In genomic region chr20:60512436-60512835, GRCh38 we compare ENCODE assay signal across 13 cellular contexts.
DNase-seq lines count a peak whose midpoint lies in the region; ATAC-seq and TF ChIP-seq lines count a peak whose summit lies in the region.
"Had no signal": no experiment of that assay in that cellular context is flagged by ENCODE, and none has a peak within 500 bp of the region (broad histone marks: within the 10 kb centered on the region; RNA-seq: fewer than 3 reads in every experiment).

No MANE protein-coding gene starts in this region.

- no peak for ATAC-seq in GM21717 (IDR thresholded peaks at IDR 0.05; ENCODE audit: unreplicated experiment)
- ATAC-seq: activated CD8-positive, alpha-beta T cell treated with anti-CD3 and anti-CD28 coated beads for 36 hours; left lung; right cardiac atrium had no signal

- H3K9me3 ChIP-seq in HUES6 (ENCODE audit: control insufficient read depth, insufficient read depth, low read depth, low read length) (no peaks in the 10 kb centered on the region), mesodermal cell (ENCODE audit: control insufficient read depth, low read length) (peaks cover 3% of the 10 kb centered on the region)
- H3K9me3 ChIP-seq: BE2C had no signal

- no peaks in the 10 kb centered on the region for H3K27me3 ChIP-seq in HUES6 (ENCODE audit: control insufficient read depth, insufficient read depth, low read length)
- H3K27me3 ChIP-seq: BE2C, left lung had no signal

- intact Hi-C loops in cardiac septum (cut with DNase I), result no loop called here

- no peak overlapping the region for H3K9ac ChIP-seq in HUES6 (ENCODE audit: low read length)

- no peak for TF ChIP-seq CTCF in cardiac fibroblast (IDR thresholded peaks at IDR 0.05; ENCODE audit: low read depth, low read length)

- DNase-seq in ACHN (peak; percentile 16), cardiac fibroblast (ENCODE audit: low read depth in 2 of 2) (peak; percentile 2 to 37), NCI-H82 treated with DMSO at 0.1 percent for 48 hours (lab: John Stamatoyannopoulos, UW; ENCODE audit: unreplicated experiment) (no peak), cardiac septum (ENCODE audit: low spot score) (no peak), KBM-7 (no peak)
- DNase-seq: activated CD8-positive, alpha-beta T cell treated with anti-CD3 and anti-CD28 coated beads for 36 hours; BE2C; left lung; NCI-H446 treated with DMSO at 0.1 percent for 48 hours; right cardiac atrium had no signal

- H3K4me3 ChIP-seq in HUES6 (ENCODE audit: low read depth, low read length), result no peak overlapping the region
- no peak overlapping the region for H3K4me3 ChIP-seq in cardiac fibroblast (replicated peaks in 1 of 2; ENCODE audit: low read depth in 2 of 2, low read length in 2 of 2)
- H3K4me3 ChIP-seq in mesodermal cell (ENCODE audit: extremely low read depth, insufficient read depth, low read length, poor library complexity, severe bottlenecking), result no peak overlapping the region
- H3K4me3 ChIP-seq: left lung had no signal

- in situ Hi-C loops in ACHN (cut with HindIII; ENCODE audit: low pct_ligation_motif_present, low pct_unique_long_range_greater_than_20kb, low sequenced_read_pairs) (no loop called here), KBM-7 (cut with MboI; ENCODE audit: low pct_unique_long_range_greater_than_20kb, low sequenced_read_pairs) (no loop called here)

- H3K4me1 ChIP-seq in HUES6 (ENCODE audit: control insufficient read depth, insufficient read depth, low read length) (peaks cover 19% of the 10 kb centered on the region), mesodermal cell (ENCODE audit: control insufficient read depth, insufficient read depth, low read length, poor library complexity, severe bottlenecking) (peaks cover 23% of the 10 kb centered on the region)
- H3K4me1 ChIP-seq: BE2C, left lung had no signal

- H3K36me3 ChIP-seq in HUES6 (ENCODE audit: control insufficient read depth, insufficient read depth, low read length), result no peaks in the 10 kb centered on the region
- no peaks in the 10 kb centered on the region for H3K36me3 ChIP-seq in mesodermal cell (ENCODE audit: control insufficient read depth, insufficient read depth, low read length)
- H3K36me3 ChIP-seq: BE2C, left lung had no signal

- WGBS in mesodermal cell (ENCODE audit: insufficient coverage in 2 of 2), 2 experiments, result 27% methylated on average over 2 of the region's 4 CpGs; no CpG with 5 or more reads in 1 of the 2 experiments

- H3K27ac ChIP-seq in HUES6 (ENCODE audit: low read depth, low read length) (peak overlapping the region; percentile 60; the same call in 1 of the 2 replicates), mesodermal cell (ENCODE audit: low read depth, low read length, severe bottlenecking) (peak overlapping the region; percentile 97)
- H3K27ac ChIP-seq: left lung had no signal

Comparison
In these comparisons a context has a peak if more than half of its experiments do, and no peak if none do; other contexts are left out.
1. DNase-seq: peak in ACHN (single experiment) and cardiac fibroblast (2 of 2); none in NCI-H82 treated with DMSO at 0.1 percent for 48 hours (single experiment), cardiac septum (single experiment) and KBM-7 (single experiment).